In the genomic region with DNA sequence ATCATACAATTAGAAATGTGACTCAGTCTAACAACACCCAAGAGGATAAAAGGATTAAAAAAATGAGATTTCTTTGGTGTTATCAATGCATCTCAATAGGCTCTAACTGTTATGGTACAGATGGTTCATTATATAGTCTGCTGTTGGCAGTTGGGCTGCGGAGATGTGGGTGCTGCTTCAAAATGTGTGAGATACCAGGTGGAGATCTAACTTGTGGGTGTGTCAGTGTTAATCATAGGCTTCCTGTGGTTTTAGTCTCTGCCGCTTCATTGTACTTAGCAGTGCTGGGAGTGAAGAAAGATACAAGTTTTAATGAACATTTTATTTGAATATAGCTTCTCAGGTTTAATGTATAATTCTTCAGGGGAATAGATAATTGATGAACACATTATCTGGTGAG, we compare ENCODE assay signal across 10 cellular contexts.
A peak's percentile ranks its signal among the peaks of the same experiment; 100 is the strongest.
DNase-seq lines count a peak whose midpoint lies in the region; ATAC-seq and TF ChIP-seq lines count a peak whose summit lies in the region.
"Had no signal": no experiment of that assay in that cellular context is flagged by ENCODE, and none has a peak within 500 bp of the region (broad histone marks: within the 10 kb centered on the region; RNA-seq: fewer than 3 reads in every experiment).

No MANE protein-coding gene starts in this region.

- no peak overlapping the region for H3K9ac ChIP-seq in mammary epithelial cell (ENCODE audit: insufficient read depth, low read length)

- TF ChIP-seq CTCF in mammary epithelial cell (conservative IDR thresholded peaks at IDR 0.05 in 1 of 2, IDR thresholded peaks at IDR 0.05 in 1 of 2; ENCODE audit: extremely low read depth in 1 of 2, insufficient read depth in 1 of 2, low read depth in 1 of 2, low read length in 2 of 2) (no peak), stomach (IDR thresholded peaks at IDR 0.05) (no peak)

- DNase-seq in LHCN-M2 (ENCODE audit: low read depth) (peak; percentile 59), mammary epithelial cell (peak; percentile 70), stomach (no peak)
- DNase-seq in activated CD4-positive, alpha-beta T cell treated with anti-CD3 and anti-CD28 coated beads for 4 hours = peak; percentile 3 to 9
- peak; percentile 2 for DNase-seq in stimulated activated CD8-positive, alpha-beta memory T cell treated with anti-CD3 and anti-CD28 coated beads, Interleukin-15, amount 100 ng/mL, for 1 hour (ENCODE audit: low read depth)
- DNase-seq: NCI-H1436 treated with DMSO at 0.1 percent for 48 hours had no signal

- H3K27ac ChIP-seq in mammary epithelial cell (ENCODE audit: insufficient read depth, low read depth, low read length) = no peak overlapping the region
- no peak overlapping the region for H3K27ac ChIP-seq in stomach
- H3K27ac ChIP-seq: skin epidermis had no signal

- intact Hi-C loops in mammary epithelial cell (cut with micrococcal nuclease) = no loop called here
- intact Hi-C loops in stomach (cut with DNase I; ENCODE audit: low total_unique reads) = no loop called here

- no peak for TF ChIP-seq EP300 in stomach (IDR thresholded peaks at IDR 0.05)

- TF ChIP-seq POLR2A in GM18505 (IDR thresholded peaks at IDR 0.05; ENCODE audit: borderline replicate concordance, extremely low read depth, insufficient read depth, insufficient read length) (no peak), stomach (IDR thresholded peaks at IDR 0.05) (no peak)

- H2AFZ ChIP-seq in mammary epithelial cell (ENCODE audit: low read depth, low read length) = no peak overlapping the region

- H3K4me3 ChIP-seq in mammary epithelial cell (replicated peaks in 1 of 3; ENCODE audit: insufficient read depth in 1 of 3, low read depth in 2 of 3, low read length in 3 of 3) (no peak overlapping the region), stomach (no peak overlapping the region)
- H3K4me3 ChIP-seq: skin epidermis had no signal

- dilution Hi-C loops in mammary epithelial cell (cut with HindIII; ENCODE audit: low sequenced_read_pairs) = no loop called here

- H3K4me1 ChIP-seq in mammary epithelial cell (ENCODE audit: insufficient read depth, low read length) = peaks cover 20% of the 10 kb centered on the region
- H3K4me1 ChIP-seq in stomach = peaks cover 0 to 5% (median 0%) of the 10 kb centered on the region in 4 donors

- ATAC-seq in GM18505 (IDR thresholded peaks at IDR 0.05; ENCODE audit: unreplicated experiment) = no peak
- no peak for ATAC-seq in HG03571 (IDR thresholded peaks at IDR 0.05; ENCODE audit: unreplicated experiment)
- ATAC-seq in GM21737 (IDR thresholded peaks at IDR 0.05; ENCODE audit: unreplicated experiment) = no peak

- CTCF ChIA-PET in mammary epithelial cell (lab: Charles Lee; ENCODE audit: low non-redundant PET) = interaction anchor here (0.6 kb wide), 1 partner anchor 938 kb away, joined by 3 read pairs; no protein-coding TSS in a partner anchor

- H3K9me3 ChIP-seq in mammary epithelial cell (replicated peaks; ENCODE audit: insufficient read depth, low read length) = no peaks in the 10 kb centered on the region
- no peaks in the 10 kb centered on the region for H3K9me3 ChIP-seq in stomach

- no peaks in the 10 kb centered on the region for H3K79me2 ChIP-seq in mammary epithelial cell (ENCODE audit: insufficient read depth, low read length)

- H4K20me1 ChIP-seq in mammary epithelial cell (ENCODE audit: insufficient read depth, low read length) = no peaks in the 10 kb centered on the region

- in situ Hi-C loops in mammary epithelial cell (cut with MboI; ENCODE audit: low sequenced_read_pairs in 2 of 2) = no loop called here

- H3K27me3 ChIP-seq in mammary epithelial cell (ENCODE audit: insufficient read depth, low read length) (no peaks in the 10 kb centered on the region), stomach (no peaks in the 10 kb centered on the region)

- no peak overlapping the region for H3K4me2 ChIP-seq in mammary epithelial cell (ENCODE audit: insufficient read depth, low read depth, low read length)

- WGBS in mammary epithelial cell (ENCODE audit: low coverage, missing lambda C conversion rate) = 18% methylated on average over 2 of the region's 2 CpGs
- 73 to 96% (median 89%) methylated on average over 2 of the region's 2 CpGs for WGBS in stomach, 5 donors

- no TSS peak for BruUV-seq in mammary epithelial cell (replicated peaks; lab: Mats Ljungman, UMichigan)

- peaks cover 2% of the 10 kb centered on the region for H3K36me3 ChIP-seq in mammary epithelial cell (ENCODE audit: insufficient read depth, low read length)
- peaks cover 0 to 34% (median 21%) of the 10 kb centered on the region in 4 donors for H3K36me3 ChIP-seq in stomach
